ENCODE assay signal across 6 cellular contexts in the genomic region with DNA sequence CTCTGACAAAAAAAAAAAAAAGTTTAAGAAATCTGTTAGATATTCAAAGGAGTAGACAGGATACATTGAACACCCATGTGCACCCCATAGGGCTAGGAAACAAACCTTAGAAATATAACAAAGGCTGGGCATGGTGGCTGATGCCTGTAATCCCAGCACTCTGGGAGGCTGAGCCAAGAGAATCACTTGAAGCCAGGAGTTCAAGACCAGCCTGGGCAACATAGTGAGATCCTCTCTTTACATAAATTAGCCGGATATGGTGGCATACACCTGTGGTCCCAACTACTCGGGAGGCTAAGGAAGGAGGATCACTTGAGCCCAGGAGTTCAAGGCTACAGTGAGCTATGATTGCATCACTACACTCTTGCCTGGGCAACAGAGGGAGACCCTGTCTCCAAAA.
"Had no signal": no experiment of that assay in that cellular context is flagged by ENCODE, and none has a peak within 500 bp of the region (broad histone marks: within the 10 kb centered on the region; RNA-seq: fewer than 3 reads in every experiment).

No MANE protein-coding gene starts in this region.

- DNase-seq: GM23248, GOT3, H7 had no signal

- H3K27me3 Mint-ChIP-seq: IgD-negative memory B cell had no signal

- H3K27ac ChIP-seq: GM23248 had no signal

- H3K36me3 ChIP-seq: HAP-1 had no signal

- H3K9me3 Mint-ChIP-seq: IgD-negative memory B cell had no signal

- H3K27ac Mint-ChIP-seq: IgD-negative memory B cell had no signal

- H3K4me3 ChIP-seq: GM23248, HAP-1 had no signal

- H3K9ac ChIP-seq: GM23248 had no signal

- H3K36me3 Mint-ChIP-seq: IgD-negative memory B cell had no signal

- ATAC-seq: HCT116 had no signal

- H2AFZ ChIP-seq: GM23248 had no signal

- H3K9me3 ChIP-seq: HAP-1 had no signal
